Comparison of ENCODE assay signal across 10 cellular contexts in the genomic region with DNA sequence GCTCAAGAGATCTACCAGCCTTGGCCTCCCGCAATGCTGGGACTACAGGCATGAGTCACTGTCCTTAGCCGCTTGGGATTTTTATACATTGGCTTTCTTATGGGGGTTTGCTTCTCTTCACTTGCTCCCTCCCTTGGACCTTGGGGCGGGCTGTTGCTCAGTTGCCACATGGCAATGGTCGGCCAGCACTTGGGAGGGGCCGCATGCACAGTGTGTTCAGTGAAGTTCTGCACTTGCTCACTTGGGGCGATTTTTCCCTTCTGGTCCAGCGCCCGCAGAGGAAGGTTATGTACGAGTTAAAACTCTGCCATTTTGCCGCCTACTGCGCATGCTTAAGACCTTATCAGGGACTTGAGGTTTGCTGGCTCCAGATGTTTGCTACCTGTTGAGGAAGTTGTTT.
"Had no signal": no experiment of that assay in that cellular context is flagged by ENCODE, and none has a peak within 500 bp of the region (broad histone marks: within the 10 kb centered on the region; RNA-seq: fewer than 3 reads in every experiment).

No MANE protein-coding gene starts in this region.

- H3K4me1 Mint-ChIP-seq: GM23338, IgD-negative memory B cell had no signal

- ATAC-seq: GM23338, HCT116, HepG2 had no signal

- H3K9me3 Mint-ChIP-seq: GM23338 had no signal

- DNase-seq: H7, HFFc6, KBM-7 had no signal

- H3K27ac Mint-ChIP-seq: GM23338, HFFc6, IgD-negative memory B cell had no signal

- H3K9me3 ChIP-seq: HAP-1 had no signal

- H3K4me1 ChIP-seq: HAP-1 had no signal

- H3K27me3 Mint-ChIP-seq: IgD-negative memory B cell had no signal

- H3K27ac ChIP-seq: HL-60 had no signal

- FAIRE-seq: H1, HepG2 had no signal

- H3K36me3 ChIP-seq: HAP-1 had no signal

- H3K4me3 Mint-ChIP-seq: GM23338, HFFc6, IgD-negative memory B cell had no signal

- H3K4me3 ChIP-seq: GM23338, HAP-1 had no signal
